Comparison of ENCODE assay signal across 14 cellular contexts in genomic region chr11:86230921-86231320, GRCh38. TPM values are rescaled to one million over a fixed set of nuclear protein-coding genes. Genes with fewer than 3 reads are reported as not detected.
DNase-seq lines count a peak whose midpoint lies in the region; ATAC-seq and TF ChIP-seq lines count a peak whose summit lies in the region.
"Had no signal": no experiment of that assay in that cellular context is flagged by ENCODE, and none has a peak within 500 bp of the region (broad histone marks: within the 10 kb centered on the region; RNA-seq: fewer than 3 reads in every experiment).

No MANE protein-coding gene starts in this region.

- DNase-seq in natural killer cell treated with Interleukin-12 subunit alpha and Interleukin-12 subunit beta and Interleukin-15 and Interleukin-18, amount 100 ng/mL, for 72 hours (ENCODE audit: low spot score) = no peak
- no peak for DNase-seq in natural killer cell
- DNase-seq in SK-MEL-5 (ENCODE audit: low read depth, low spot score) = peak; percentile 10
- DNase-seq in epithelial cell of esophagus (ENCODE audit: low read depth) = peak; percentile 56
- DNase-seq in neuronal stem cell (ENCODE audit: low spot score) = no peak
- no peak for DNase-seq in immature natural killer cell
- DNase-seq: activated CD8-positive, alpha-beta memory T cell treated with anti-CD3 and anti-CD28 coated beads, Interleukin-2, amount 50 U/mL, for 4 hours; effector memory CD4-positive, alpha-beta T cell; NCI-H2029 treated with DMSO at 0.1 percent for 48 hours; NCI-H82; stimulated activated CD4-positive, alpha-beta T cell treated with anti-CD3 and anti-CD28 coated beads, Interleukin-2, amount 100 ng/mL, for 24 hours had no signal

- H3K9me3 Mint-ChIP-seq in natural killer cell treated with Interleukin-12 subunit alpha and Interleukin-12 subunit beta and Interleukin-15 and Interleukin-18, amount 100 ng/mL, for 72 hours = peaks cover 4% of the 10 kb centered on the region
- H3K9me3 Mint-ChIP-seq in natural killer cell (no peaks in the 10 kb centered on the region), immature natural killer cell (no peaks in the 10 kb centered on the region)

- H3K4me1 Mint-ChIP-seq in natural killer cell treated with Interleukin-12 subunit alpha and Interleukin-12 subunit beta and Interleukin-15 and Interleukin-18, amount 100 ng/mL, for 72 hours (ENCODE audit: low read depth in 2 of 2) = peaks cover 34 to 40% of the 10 kb centered on the region in 2 donors
- no peaks in the 10 kb centered on the region for H3K4me1 Mint-ChIP-seq in natural killer cell
- no peaks in the 10 kb centered on the region for H3K4me1 Mint-ChIP-seq in immature natural killer cell

- no peak overlapping the region for H2BK120ac ChIP-seq in neuronal stem cell (ENCODE audit: low read depth, low read length)

- H2BK15ac ChIP-seq in neuronal stem cell (ENCODE audit: low read length) = no peak overlapping the region

- no peak overlapping the region for H3K4ac ChIP-seq in neuronal stem cell (ENCODE audit: low read length)

- no peak overlapping the region for H2BK12ac ChIP-seq in neuronal stem cell (ENCODE audit: low read length)

- no peak overlapping the region for H3K27ac ChIP-seq in neuronal stem cell (replicated peaks; ENCODE audit: low read length)

- no peak overlapping the region for H3K23ac ChIP-seq in neuronal stem cell (ENCODE audit: low read depth, low read length, poor library complexity)

- H3K4me3 ChIP-seq in epithelial cell of esophagus (ENCODE audit: low read length) = no peak overlapping the region
- H3K4me3 ChIP-seq in neuronal stem cell (ENCODE audit: low read length in 2 of 2) = no peak overlapping the region

- peak overlapping the region; percentile 72 to 88 for H3K27ac Mint-ChIP-seq in natural killer cell treated with Interleukin-12 subunit alpha and Interleukin-12 subunit beta and Interleukin-15 and Interleukin-18, amount 100 ng/mL, for 72 hours
- H3K27ac Mint-ChIP-seq in natural killer cell (no peak overlapping the region), immature natural killer cell (no peak overlapping the region)
- H3K27ac Mint-ChIP-seq: B cell had no signal

- no peaks in the 10 kb centered on the region for H3K36me3 Mint-ChIP-seq in natural killer cell treated with Interleukin-12 subunit alpha and Interleukin-12 subunit beta and Interleukin-15 and Interleukin-18, amount 100 ng/mL, for 72 hours
- no peaks in the 10 kb centered on the region for H3K36me3 Mint-ChIP-seq in natural killer cell
- H3K36me3 Mint-ChIP-seq in immature natural killer cell = no peaks in the 10 kb centered on the region

- H4K91ac ChIP-seq in neuronal stem cell (ENCODE audit: low read depth, low read length, poor library complexity) = no peak overlapping the region

- H2AK5ac ChIP-seq in neuronal stem cell (ENCODE audit: low read depth, low read length) = no peak overlapping the region

- H3K36me3 ChIP-seq in neuronal stem cell (replicated peaks in 1 of 2; ENCODE audit: control insufficient read depth in 2 of 2, insufficient read depth in 2 of 2, low read length in 2 of 2) = no peaks in the 10 kb centered on the region

- H3K14ac ChIP-seq in neuronal stem cell (ENCODE audit: low read length) = no peak overlapping the region

- no peaks in the 10 kb centered on the region for H3K79me1 ChIP-seq in neuronal stem cell (ENCODE audit: low read depth, low read length)

- no peak overlapping the region for H3K4me3 Mint-ChIP-seq in natural killer cell treated with Interleukin-12 subunit alpha and Interleukin-12 subunit beta and Interleukin-15 and Interleukin-18, amount 100 ng/mL, for 72 hours
- no peak overlapping the region for H3K4me3 Mint-ChIP-seq in natural killer cell
- H3K4me3 Mint-ChIP-seq in immature natural killer cell = no peak overlapping the region
- H3K4me3 Mint-ChIP-seq: B cell had no signal

- H4K8ac ChIP-seq in neuronal stem cell (ENCODE audit: low read depth, low read length) = no peak overlapping the region

- no peak overlapping the region for H3K9ac ChIP-seq in neuronal stem cell (ENCODE audit: low read depth, low read length, poor library complexity)

- no peaks in the 10 kb centered on the region for H3K9me3 ChIP-seq in neuronal stem cell (replicated peaks in 1 of 2; ENCODE audit: control insufficient read depth in 2 of 2, insufficient read depth in 1 of 2, low read depth in 1 of 2, low read length in 2 of 2)

- TF ChIP-seq CTCF in natural killer cell (IDR thresholded peaks at IDR 0.05) (no peak), epithelial cell of esophagus (IDR thresholded peaks at IDR 0.05; ENCODE audit: insufficient read depth, low read depth, low read length, missing control alignments) (no peak)

- in situ Hi-C loops in SK-MEL-5 (cut with HindIII; ENCODE audit: low pct_unique_long_range_greater_than_20kb, low sequenced_read_pairs) = no loop called here

- H3K27me3 ChIP-seq in neuronal stem cell (ENCODE audit: control insufficient read depth in 3 of 3, insufficient read depth in 3 of 3, low read depth in 1 of 3, low read length in 3 of 3) = no peaks in the 10 kb centered on the region

- no peak overlapping the region for H2AFZ ChIP-seq in neuronal stem cell (ENCODE audit: low read length)

- no peak overlapping the region for H2BK5ac ChIP-seq in neuronal stem cell (ENCODE audit: low read length)

- H3K4me1 ChIP-seq in neuronal stem cell (ENCODE audit: control insufficient read depth in 2 of 2, insufficient read depth in 1 of 2, low read depth in 1 of 2, low read length in 2 of 2) = no peaks in the 10 kb centered on the region

- ATAC-seq in natural killer cell treated with Interleukin-12 subunit alpha and Interleukin-12 subunit beta and Interleukin-15 and Interleukin-18, amount 100 ng/mL, for 72 hours = no peak
- ATAC-seq in natural killer cell (no peak), HG03108 (IDR thresholded peaks at IDR 0.05; ENCODE audit: unreplicated experiment) (no peak), GM18858 (IDR thresholded peaks at IDR 0.05; ENCODE audit: unreplicated experiment) (no peak)

- peaks cover 6 to 11% of the 10 kb centered on the region in 2 donors for H3K27me3 Mint-ChIP-seq in natural killer cell treated with Interleukin-12 subunit alpha and Interleukin-12 subunit beta and Interleukin-15 and Interleukin-18, amount 100 ng/mL, for 72 hours
- H3K27me3 Mint-ChIP-seq in natural killer cell (ENCODE audit: low read depth in 2 of 2) (peaks cover 7 to 23% of the 10 kb centered on the region in 2 donors), immature natural killer cell (ENCODE audit: low read depth in 3 of 3) (peaks cover 4 to 10% (median 4%) of the 10 kb centered on the region in 3 donors)
- H3K27me3 Mint-ChIP-seq: B cell had no signal

- no peak overlapping the region for H3K18ac ChIP-seq in neuronal stem cell (ENCODE audit: low read length)

- intact Hi-C loops in natural killer cell (cut with micrococcal nuclease) = no loop called here

- H3K4me2 ChIP-seq in neuronal stem cell (ENCODE audit: insufficient read depth, low read length, poor library complexity, severe bottlenecking) = no peak overlapping the region

RNA-seq across cellular contexts. Expression of gene EED, which starts 13.6 kb away (rescaled TPM):
- 100 to 1,000 TPM in 1 of 2 donors, 10 to 100 TPM in 1; 89.3 to 143 TPM for total RNA-seq in natural killer cell treated with Interleukin-12 subunit alpha and Interleukin-12 subunit beta and Interleukin-15 and Interleukin-18, amount 100 ng/mL, for 72 hours
- total RNA-seq in natural killer cell = 10 to 100 TPM; 26.0 to 36.9 (median 34.0) TPM
- total RNA-seq in SK-MEL-5 (2014; rRNA removed; shearing (Covaris generic)) = 15.8 and 17.8 TPM in 2 replicates
- polyA plus RNA-seq in SK-MEL-5 (2015; cell fraction: cytosol; rRNA removed) = 11.1 and 12.7 TPM in 2 replicates
- polyA plus RNA-seq in SK-MEL-5 (2015; cell fraction: nucleus; rRNA removed) = 35.5 and 41.5 TPM in 2 replicates
- 27.9 TPM for polyA plus RNA-seq in neuronal stem cell (2013, experiment 1 of 2)
- 28.0 TPM for polyA plus RNA-seq in neuronal stem cell (2013, experiment 2 of 2)
- polyA plus RNA-seq in immature natural killer cell = 10 to 100 TPM in 1 of 3 donors, 1 to 10 TPM in 2; 1.6 to 15.6 (median 8.3) TPM

Comparison
In these comparisons a context has a peak if more than half of its experiments do, and no peak if none do; other contexts are left out.
1. H3K27ac Mint-ChIP-seq: peak in natural killer cell treated with Interleukin-12 subunit alpha and Interleukin-12 subunit beta and Interleukin-15 and Interleukin-18, amount 100 ng/mL, for 72 hours (2 of 2); none in natural killer cell (0 of 2) and immature natural killer cell (0 of 6).
2. DNase-seq: peak in SK-MEL-5 (single experiment) and epithelial cell of esophagus (single experiment); none in natural killer cell treated with Interleukin-12 subunit alpha and Interleukin-12 subunit beta and Interleukin-15 and Interleukin-18, amount 100 ng/mL, for 72 hours (single experiment), natural killer cell (single experiment), neuronal stem cell (single experiment) and immature natural killer cell (0 of 3).